Comparison of ENCODE assay signal across 26 cellular contexts in genomic region chr15:75163150-75163564, GRCh38.
"Had no signal": no experiment of that assay in that cellular context is flagged by ENCODE, and none has a peak within 500 bp of the region (broad histone marks: within the 10 kb centered on the region; RNA-seq: fewer than 3 reads in every experiment).

No MANE protein-coding gene starts in this region.

- H3K4me3 ChIP-seq: body of pancreas, colonic mucosa, dorsolateral prefrontal cortex, gastrocnemius medialis, spleen, tibial nerve had no signal

- H3K4me1 ChIP-seq: colonic mucosa, gastrocnemius medialis, tibial nerve had no signal

- ATAC-seq: activated CD4-positive, alpha-beta T cell treated with anti-CD3 and anti-CD28 coated beads for 36 hours; activated CD8-positive, alpha-beta memory T cell treated with anti-CD3 and anti-CD28 coated beads, Interleukin-2, amount 10 ng/mL, durations not matched to agents 7 days and 5 days; activated CD8-positive, alpha-beta T cell treated with anti-CD3 and anti-CD28 coated beads, Interleukin-2, amount 10 ng/mL, durations not matched to agents 7 days and 5 days; body of pancreas; gastrocnemius medialis; left colon; naive thymus-derived CD4-positive, alpha-beta T cell; right cardiac atrium had no signal

- DNase-seq: activated CD4-positive, alpha-beta T cell treated with anti-CD3 and anti-CD28 coated beads for 36 hours; activated CD4-positive, CD25-positive, alpha-beta regulatory T cell; activated CD8-positive, alpha-beta memory T cell treated with anti-CD3 and anti-CD28 coated beads, Interleukin-2, amount 10 ng/mL, durations not matched to agents 7 days and 5 days; activated CD8-positive, alpha-beta T cell treated with anti-CD3 and anti-CD28 coated beads, Interleukin-2, amount 10 ng/mL, durations not matched to agents 7 days and 5 days; activated naive CD4-positive, alpha-beta T cell treated with Interleukin-2 at 50 U/mL for 16 hours; activated T-cell treated with anti-CD3 and anti-CD28 coated beads, Interleukin-2, amount 50 U/mL, for 48 hours; aorta; body of pancreas; cerebellar nuclear complex; colonic mucosa; effector memory CD4-positive, alpha-beta T cell; gastrocnemius medialis; glutamatergic neuron; hippocampal formation; immature natural killer cell; kidney; left colon; midbrain; naive thymus-derived CD4-positive, alpha-beta T cell; occipital lobe; right cardiac atrium; spleen; stimulated activated naive CD4-positive, alpha-beta T cell treated with Interleukin-2 at 50 U/mL for 16 hours; T-helper 9 cell had no signal

- H3K36me3 ChIP-seq: colonic mucosa, gastrocnemius medialis, spleen, tibial nerve had no signal

- H3K9me3 ChIP-seq: body of pancreas, colonic mucosa, gastrocnemius medialis, spleen, tibial nerve had no signal

- H3K27ac ChIP-seq: body of pancreas, colonic mucosa, dorsolateral prefrontal cortex, gastrocnemius medialis, spleen, tibial nerve had no signal

- H3K27me3 ChIP-seq: body of pancreas, colonic mucosa, dorsolateral prefrontal cortex, gastrocnemius medialis, spleen, tibial nerve had no signal
